In the genomic region with DNA sequence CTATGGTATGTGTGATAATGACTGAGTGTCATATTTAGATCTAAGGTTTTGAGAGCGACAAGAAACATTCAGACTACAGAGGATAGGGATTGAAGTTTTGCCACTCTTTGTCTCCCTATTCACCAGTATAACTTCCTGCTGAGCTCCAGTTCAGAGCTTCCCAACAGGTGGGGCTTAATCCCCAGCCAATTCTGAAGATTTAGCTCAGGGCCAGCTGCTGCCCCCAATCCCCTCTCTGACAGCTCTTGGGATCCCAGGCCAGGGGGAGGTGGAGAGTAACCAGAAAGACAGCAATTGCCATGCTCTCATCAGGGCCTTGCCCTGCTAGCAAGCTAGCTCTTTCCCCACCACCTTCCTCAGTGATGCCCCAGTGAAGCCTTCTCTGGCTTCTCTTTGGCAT, we compare ENCODE assay signal across 1 cellular context.
TF ChIP-seq lines count a peak whose summit lies in the region.

No MANE protein-coding gene starts in this region.

TF ChIP-seq in GM23338, 12 proteins besides CTCF, POLR2A, EP300 and RAD21 (continued from another document):
- TF ChIP-seq, protein P1, sequence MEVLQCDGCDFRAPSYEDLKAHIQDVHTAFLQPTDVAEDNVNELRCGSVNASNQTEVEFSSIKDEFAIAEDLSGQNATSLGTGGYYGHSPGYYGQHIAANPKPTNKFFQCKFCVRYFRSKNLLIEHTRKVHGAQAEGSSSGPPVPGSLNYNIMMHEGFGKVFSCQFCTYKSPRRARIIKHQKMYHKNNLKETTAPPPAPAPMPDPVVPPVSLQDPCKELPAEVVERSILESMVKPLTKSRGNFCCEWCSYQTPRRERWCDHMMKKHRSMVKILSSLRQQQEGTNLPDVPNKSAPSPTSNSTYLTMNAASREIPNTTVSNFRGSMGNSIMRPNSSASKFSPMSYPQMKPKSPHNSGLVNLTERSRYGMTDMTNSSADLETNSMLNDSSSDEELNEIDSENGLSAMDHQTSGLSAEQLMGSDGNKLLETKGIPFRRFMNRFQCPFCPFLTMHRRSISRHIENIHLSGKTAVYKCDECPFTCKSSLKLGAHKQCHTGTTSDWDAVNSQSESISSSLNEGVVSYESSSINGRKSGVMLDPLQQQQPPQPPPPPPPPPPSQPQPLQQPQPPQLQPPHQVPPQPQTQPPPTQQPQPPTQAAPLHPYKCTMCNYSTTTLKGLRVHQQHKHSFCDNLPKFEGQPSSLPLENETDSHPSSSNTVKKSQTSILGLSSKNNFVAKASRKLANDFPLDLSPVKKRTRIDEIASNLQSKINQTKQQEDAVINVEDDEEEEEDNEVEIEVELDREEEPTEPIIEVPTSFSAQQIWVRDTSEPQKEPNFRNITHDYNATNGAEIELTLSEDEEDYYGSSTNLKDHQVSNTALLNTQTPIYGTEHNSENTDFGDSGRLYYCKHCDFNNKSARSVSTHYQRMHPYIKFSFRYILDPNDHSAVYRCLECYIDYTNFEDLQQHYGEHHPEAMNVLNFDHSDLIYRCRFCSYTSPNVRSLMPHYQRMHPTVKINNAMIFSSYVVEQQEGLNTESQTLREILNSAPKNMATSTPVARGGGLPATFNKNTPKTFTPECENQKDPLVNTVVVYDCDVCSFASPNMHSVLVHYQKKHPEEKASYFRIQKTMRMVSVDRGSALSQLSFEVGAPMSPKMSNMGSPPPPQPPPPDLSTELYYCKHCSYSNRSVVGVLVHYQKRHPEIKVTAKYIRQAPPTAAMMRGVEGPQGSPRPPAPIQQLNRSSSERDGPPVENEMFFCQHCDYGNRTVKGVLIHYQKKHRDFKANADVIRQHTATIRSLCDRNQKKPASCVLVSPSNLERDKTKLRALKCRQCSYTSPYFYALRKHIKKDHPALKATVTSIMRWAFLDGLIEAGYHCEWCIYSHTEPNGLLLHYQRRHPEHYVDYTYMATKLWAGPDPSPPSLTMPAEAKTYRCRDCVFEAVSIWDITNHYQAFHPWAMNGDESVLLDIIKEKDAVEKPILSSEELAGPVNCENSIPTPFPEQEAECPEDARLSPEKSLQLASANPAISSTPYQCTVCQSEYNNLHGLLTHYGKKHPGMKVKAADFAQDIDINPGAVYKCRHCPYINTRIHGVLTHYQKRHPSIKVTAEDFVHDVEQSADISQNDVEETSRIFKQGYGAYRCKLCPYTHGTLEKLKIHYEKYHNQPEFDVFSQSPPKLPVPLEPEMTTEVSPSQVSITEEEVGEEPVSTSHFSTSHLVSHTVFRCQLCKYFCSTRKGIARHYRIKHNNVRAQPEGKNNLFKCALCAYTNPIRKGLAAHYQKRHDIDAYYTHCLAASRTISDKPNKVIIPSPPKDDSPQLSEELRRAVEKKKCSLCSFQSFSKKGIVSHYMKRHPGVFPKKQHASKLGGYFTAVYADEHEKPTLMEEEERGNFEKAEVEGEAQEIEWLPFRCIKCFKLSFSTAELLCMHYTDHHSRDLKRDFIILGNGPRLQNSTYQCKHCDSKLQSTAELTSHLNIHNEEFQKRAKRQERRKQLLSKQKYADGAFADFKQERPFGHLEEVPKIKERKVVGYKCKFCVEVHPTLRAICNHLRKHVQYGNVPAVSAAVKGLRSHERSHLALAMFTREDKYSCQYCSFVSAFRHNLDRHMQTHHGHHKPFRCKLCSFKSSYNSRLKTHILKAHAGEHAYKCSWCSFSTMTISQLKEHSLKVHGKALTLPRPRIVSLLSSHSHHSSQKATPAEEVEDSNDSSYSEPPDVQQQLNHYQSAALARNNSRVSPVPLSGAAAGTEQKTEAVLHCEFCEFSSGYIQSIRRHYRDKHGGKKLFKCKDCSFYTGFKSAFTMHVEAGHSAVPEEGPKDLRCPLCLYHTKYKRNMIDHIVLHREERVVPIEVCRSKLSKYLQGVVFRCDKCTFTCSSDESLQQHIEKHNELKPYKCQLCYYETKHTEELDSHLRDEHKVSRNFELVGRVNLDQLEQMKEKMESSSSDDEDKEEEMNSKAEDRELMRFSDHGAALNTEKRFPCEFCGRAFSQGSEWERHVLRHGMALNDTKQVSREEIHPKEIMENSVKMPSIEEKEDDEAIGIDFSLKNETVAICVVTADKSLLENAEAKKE (CRISPR knock-in tag; IDR thresholded peaks at IDR 0.05): peak; percentile 52; the same call in 1 of the 2 replicates
